Comparison of ENCODE assay signal across 28 cellular contexts in genomic region chr7:39816462-39817065, GRCh38.
"Had no signal": no experiment of that assay in that cellular context is flagged by ENCODE, and none has a peak within 500 bp of the region (broad histone marks: within the 10 kb centered on the region; RNA-seq: fewer than 3 reads in every experiment).

No MANE protein-coding gene starts in this region.

- H3K4me3 Mint-ChIP-seq: immature natural killer cell; memory B cell; natural killer cell treated with Interleukin-12 subunit alpha and Interleukin-12 subunit beta and Interleukin-15 and Interleukin-18, amount 100 ng/mL, for 72 hours; neural crest cell; stimulated activated naive B cell treated with anti-CD40 and anti-IgM and Interleukin-4, amounts not matched to agents 10 μg/mL and 1 μg/mL and 100 μg/mL, for 72 hours; stimulated activated naive CD8-positive, alpha-beta T cell treated with anti-CD3 and anti-CD28 coated beads, Interleukin-15, Interleukin-2, amounts not matched to agents 100 ng/mL and 50 ng/mL, for 24 hours had no signal

- H3K36me3 Mint-ChIP-seq: immature natural killer cell; memory B cell; natural killer cell treated with Interleukin-12 subunit alpha and Interleukin-12 subunit beta and Interleukin-15 and Interleukin-18, amount 100 ng/mL, for 72 hours; stimulated activated naive B cell treated with anti-CD40 and anti-IgM and Interleukin-4, amounts not matched to agents 10 μg/mL and 1 μg/mL and 100 μg/mL, for 72 hours had no signal

- H3K9me3 Mint-ChIP-seq: immature natural killer cell; memory B cell; natural killer cell treated with Interleukin-12 subunit alpha and Interleukin-12 subunit beta and Interleukin-15 and Interleukin-18, amount 100 ng/mL, for 72 hours; neural crest cell; stimulated activated naive B cell treated with anti-CD40 and anti-IgM and Interleukin-4, amounts not matched to agents 10 μg/mL and 1 μg/mL and 100 μg/mL, for 72 hours; stimulated activated naive CD8-positive, alpha-beta T cell treated with anti-CD3 and anti-CD28 coated beads, Interleukin-15, Interleukin-2, amounts not matched to agents 100 ng/mL and 50 ng/mL, for 24 hours had no signal

- ATAC-seq: left colon; left ventricle myocardium superior; lower lobe of right lung; natural killer cell treated with Interleukin-12 subunit alpha and Interleukin-12 subunit beta and Interleukin-15 and Interleukin-18, amount 100 ng/mL, for 72 hours; pancreas; right cardiac atrium; stimulated activated naive B cell treated with anti-CD40 and anti-IgM and Interleukin-4, amounts not matched to agents 10 μg/mL and 1 μg/mL and 100 μg/mL, for 72 hours had no signal

- H3K36me3 ChIP-seq: esophagus squamous epithelium, heart right ventricle, lower lobe of right lung, neutrophil, pancreas, thoracic aorta, tibial nerve, upper lobe of left lung had no signal

- DNase-seq: effector memory CD4-positive, alpha-beta T cell; erythroblast; esophagus squamous epithelium; foreskin melanocyte; glutamatergic neuron; heart right ventricle; hippocampal formation; immature natural killer cell; islet precursor cell; kidney glomerular epithelial cell; left colon; left ventricle myocardium superior; lower lobe of right lung; pancreas; right cardiac atrium; small intestine; stimulated activated CD4-positive, alpha-beta T cell treated with anti-CD3 and anti-CD28 coated beads, Interleukin-15, amount 100 ng/mL, for 24 hours; stimulated activated CD4-positive, alpha-beta T cell treated with anti-CD3 and anti-CD28 coated beads, Interleukin-2, amount 100 ng/mL, for 48 hours; stimulated activated naive B cell treated with anti-CD40 and anti-IgM and Interleukin-4, amounts not matched to agents 10 μg/mL and 1 μg/mL and 100 μg/mL, for 72 hours; upper lobe of left lung had no signal

- H3K4me3 ChIP-seq: esophagus squamous epithelium, heart right ventricle, lower lobe of right lung, pancreas, thoracic aorta, tibial nerve, upper lobe of left lung had no signal

- H3K4me1 Mint-ChIP-seq: immature natural killer cell; neural crest cell; stimulated activated naive B cell treated with anti-CD40 and anti-IgM and Interleukin-4, amounts not matched to agents 10 μg/mL and 1 μg/mL and 100 μg/mL, for 72 hours had no signal

- H3K27me3 ChIP-seq: upper lobe of left lung had no signal

- H3K9me3 ChIP-seq: esophagus squamous epithelium, heart right ventricle, lower lobe of right lung, neutrophil, pancreas, thoracic aorta, tibial nerve, upper lobe of left lung had no signal

- H3K27ac ChIP-seq: esophagus squamous epithelium, lower lobe of right lung, neutrophil, pancreas, thoracic aorta, tibial nerve, upper lobe of left lung had no signal

- H3K4me1 ChIP-seq: lower lobe of right lung, pancreas, tibial nerve had no signal

- H3K27ac Mint-ChIP-seq: immature natural killer cell; memory B cell; natural killer cell treated with Interleukin-12 subunit alpha and Interleukin-12 subunit beta and Interleukin-15 and Interleukin-18, amount 100 ng/mL, for 72 hours; progenitor cell of endocrine pancreas; stimulated activated naive B cell treated with anti-CD40 and anti-IgM and Interleukin-4, amounts not matched to agents 10 μg/mL and 1 μg/mL and 100 μg/mL, for 72 hours; stimulated activated naive CD8-positive, alpha-beta T cell treated with anti-CD3 and anti-CD28 coated beads, Interleukin-15, Interleukin-2, amounts not matched to agents 100 ng/mL and 50 ng/mL, for 24 hours had no signal
